In the genomic region with DNA sequence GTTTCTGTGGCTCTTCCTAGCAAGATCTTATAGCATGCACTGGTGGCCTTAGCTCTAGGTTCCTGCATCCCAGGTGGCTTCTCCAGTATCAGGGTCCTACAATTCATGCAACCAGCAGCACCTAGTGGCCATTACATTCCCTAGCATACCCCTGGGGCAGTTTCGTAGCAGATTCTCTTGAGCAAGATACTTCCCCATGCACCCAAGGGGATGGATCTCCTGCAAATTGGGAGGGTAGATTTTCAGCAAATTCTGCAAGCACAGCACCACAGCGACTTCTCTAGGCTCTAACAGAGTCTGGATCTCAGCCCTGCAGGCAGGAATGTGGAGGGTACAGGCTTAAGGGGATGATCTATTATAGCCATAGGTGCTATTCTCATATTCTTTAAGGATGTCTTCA, we compare ENCODE assay signal across 8 cellular contexts. TPM values are rescaled to one million over a fixed set of nuclear protein-coding genes. Genes with fewer than 3 reads are reported as not detected.
DNase-seq lines count a peak whose midpoint lies in the region; ATAC-seq, FAIRE-seq and TF ChIP-seq lines count a peak whose summit lies in the region.
"Had no signal": no experiment of that assay in that cellular context is flagged by ENCODE, and none has a peak within 500 bp of the region (broad histone marks: within the 10 kb centered on the region; RNA-seq: fewer than 3 reads in every experiment).

No MANE protein-coding gene starts in this region.

- H3K56ac ChIP-seq in H1 (replicated peaks; ENCODE audit: insufficient read length, low read depth, low read length): no peak overlapping the region

- no peak overlapping the region for H4K91ac ChIP-seq in H1 (replicated peaks; ENCODE audit: insufficient read length, low read length)

- H2BK5ac ChIP-seq in H1 (ENCODE audit: low read depth, low read length): no peak overlapping the region

- DNase-seq in GM10248 (ENCODE audit: extremely low spot score): no peak
- peak; percentile 65 for DNase-seq in NAMALWA (ENCODE audit: low spot score)
- DNase-seq in H1 (ENCODE audit: low read depth in 1 of 2, low spot score in 2 of 2): peak in 1 of 2 experiments; percentile 63
- DNase-seq in small intestine: peak; percentile 75
- no peak for DNase-seq in frontal cortex (ENCODE audit: low spot score in 2 of 2)
- DNase-seq in superior temporal gyrus (ENCODE audit: extremely low spot score): no peak
- DNase-seq: right cardiac atrium had no signal

- H2BK20ac ChIP-seq in H1 (ENCODE audit: low read length): no peak overlapping the region

- no peak overlapping the region for H3K14ac ChIP-seq in H1 (ENCODE audit: insufficient read length)

- WGBS in H1 (ENCODE audit: extremely low coverage in 1 of 2, insufficient coverage in 1 of 2, insufficient read length in 1 of 2, insufficient replicate concordance in 2 of 2, low coverage in 1 of 2, low lambda C conversion rate in 2 of 2, missing lambda C conversion rate in 1 of 2), 2 experiments: 16% methylated on average over 2 of the region's 2 CpGs; no CpG with 5 or more reads in 1 of the 2 experiments
- WGBS in small intestine, 3 donors: 51 to 74% (median 68%) methylated on average over 2 of the region's 2 CpGs

- no peak for TF ChIP-seq EP300 in H1 (IDR thresholded peaks at IDR 0.05; ENCODE audit: borderline replicate concordance in 1 of 2, low read depth in 2 of 2, low read length in 2 of 2)

- TF ChIP-seq CTCF in GM10248 (IDR thresholded peaks at IDR 0.05; ENCODE audit: control extremely low read depth, extremely low read depth, low read depth, missing control alignments) (peak; percentile 39), H1 (IDR thresholded peaks at IDR 0.05; ENCODE audit: control extremely low read depth in 1 of 3, insufficient read depth in 1 of 3, low read depth in 1 of 3, low read length in 3 of 3) (peak; percentile 57 to 98 (median 83))

- no peak overlapping the region for H3K23ac ChIP-seq in H1 (ENCODE audit: insufficient read length)

- no peaks in the 10 kb centered on the region for H3K9me3 ChIP-seq in H1 (ENCODE audit: insufficient read depth in 2 of 2, low read depth in 1 of 2, low read length in 1 of 2)
- no peaks in the 10 kb centered on the region for H3K9me3 ChIP-seq in small intestine (ENCODE audit: control insufficient read depth, low read depth)

- H3K79me1 ChIP-seq in H1 (ENCODE audit: low read depth, low read length): no peaks in the 10 kb centered on the region

- POLR2A ChIA-PET in GM10248 (lab: Yijun Ruan, JAX): no interaction called here
- POLR2A ChIA-PET in H1 (lab: Charles Lee; ENCODE audit: partially characterized antibody): interaction anchor here (0.6 to 0.8 kb wide), 3 partner anchors 13 to 205 kb away, joined by 3 read pairs; a partner anchor contains a TSS

- H2AFZ ChIP-seq in H1 (ENCODE audit: low read length): peak overlapping the region; percentile 55; the same call in 1 of the 2 replicates

- no peak overlapping the region for H3K4me3 ChIP-seq in H1 (ENCODE audit: extremely low read depth in 1 of 4, insufficient read depth in 2 of 4, low read depth in 3 of 4, low read length in 4 of 4)
- no peak overlapping the region for H3K4me3 ChIP-seq in small intestine (ENCODE audit: low read depth in 1 of 2, low read length in 2 of 2)

- no peaks in the 10 kb centered on the region for H4K20me1 ChIP-seq in H1 (replicated peaks in 1 of 2; ENCODE audit: control insufficient read depth in 1 of 2, insufficient read depth in 2 of 2, low read length in 2 of 2)

- no peaks in the 10 kb centered on the region for H3K27me3 ChIP-seq in H1 (replicated peaks in 1 of 4; ENCODE audit: control insufficient read depth in 3 of 4, extremely low read depth in 1 of 4, insufficient read depth in 3 of 4, low read length in 3 of 4)
- no peaks in the 10 kb centered on the region for H3K27me3 ChIP-seq in small intestine (ENCODE audit: control insufficient read depth in 2 of 2, insufficient read depth in 2 of 2, low read length in 2 of 2)

- no peak overlapping the region for H2BK120ac ChIP-seq in H1 (replicated peaks; ENCODE audit: low read depth, low read length)

- H3K23me2 ChIP-seq in H1 (ENCODE audit: low read depth, low read length): no peaks in the 10 kb centered on the region

- peak; percentile 68 for ATAC-seq in GM21526 (IDR thresholded peaks at IDR 0.05; ENCODE audit: low FRiP score, unreplicated experiment)

- H2AK5ac ChIP-seq in H1 (ENCODE audit: low read depth, low read length): no peak overlapping the region

- H3K4me2 ChIP-seq in H1 (ENCODE audit: insufficient read depth in 1 of 2, low read depth in 2 of 2, low read length in 2 of 2): no peak overlapping the region

- H3K4ac ChIP-seq in H1 (replicated peaks; ENCODE audit: insufficient read length, low read depth, low read length): no peak overlapping the region

- CTCF ChIA-PET in GM10248 (lab: Yijun Ruan, JAX): interaction anchor here (0.8 to 1.7 kb wide), 6 partner anchors 12 to 60 kb away, joined by 3 to 6 read pairs (median 4); a partner anchor contains a TSS
- CTCF ChIA-PET in H1 (lab: Charles Lee; ENCODE audit: partially characterized antibody): interaction anchor here (0.7 to 2.4 kb wide), 35 partner anchors 8 to 605 kb away, joined by 3 to 11 read pairs (median 4); no protein-coding TSS in a partner anchor

- H3K27ac ChIP-seq in H1 (ENCODE audit: low read depth, low read length): no peak overlapping the region
- no peak overlapping the region for H3K27ac ChIP-seq in small intestine (ENCODE audit: low read depth in 1 of 2, low read length in 1 of 2)

- no peak overlapping the region for H2BK12ac ChIP-seq in H1 (ENCODE audit: low read depth, low read length)

- no peaks in the 10 kb centered on the region for H3K79me2 ChIP-seq in H1 (ENCODE audit: control insufficient read depth in 1 of 2, insufficient read depth in 2 of 2, low read length in 2 of 2)

- FAIRE-seq in H1 (lab: Jason Lieb, UNC) (peak; percentile 99), small intestine (lab: Jason Lieb, UNC) (no peak), frontal cortex (lab: Jason Lieb, UNC) (no peak)

- H2BK15ac ChIP-seq in H1 (ENCODE audit: low read length): no peak overlapping the region

- H4K5ac ChIP-seq in H1 (ENCODE audit: insufficient read length, low read depth, low read length): no peak overlapping the region

- H3K9ac ChIP-seq in H1 (replicated peaks in 1 of 4; ENCODE audit: extremely low read depth in 1 of 4, low read depth in 3 of 4, low read length in 3 of 4): no peak overlapping the region

- TF ChIP-seq POLR2A in H1 (IDR thresholded peaks at IDR 0.05; ENCODE audit: control extremely low read depth in 1 of 2, low read depth in 2 of 2, low read length in 2 of 2): no peak

- no peak overlapping the region for H4K8ac ChIP-seq in H1 (ENCODE audit: extremely low read depth, insufficient read depth, low read length)

- H3K4me1 ChIP-seq in H1 (replicated peaks in 1 of 4; ENCODE audit: control insufficient read depth in 3 of 4, insufficient read depth in 4 of 4, low read length in 3 of 4): no peaks in the 10 kb centered on the region
- no peaks in the 10 kb centered on the region for H3K4me1 ChIP-seq in small intestine (ENCODE audit: control insufficient read depth in 2 of 2, insufficient read depth in 1 of 2, low read depth in 1 of 2, low read length in 1 of 2)

- no peak overlapping the region for H3K18ac ChIP-seq in H1 (ENCODE audit: extremely low read depth, low read length)

- peak; percentile 94 to 95 for TF ChIP-seq RAD21 in H1 (IDR thresholded peaks at IDR 0.05 in 1 of 2, conservative IDR thresholded peaks at IDR 0.05 in 1 of 2; ENCODE audit: low read depth in 2 of 2, low read length in 2 of 2)

- H3K36me3 ChIP-seq in H1 (ENCODE audit: control insufficient read depth in 2 of 4, insufficient read depth in 4 of 4, low read length in 3 of 4): no peaks in the 10 kb centered on the region
- H3K36me3 ChIP-seq in small intestine (ENCODE audit: control insufficient read depth in 2 of 2, insufficient read depth in 2 of 2, low read length in 2 of 2): no peaks in the 10 kb centered on the region

TF ChIP-seq in H1, 55 proteins besides CTCF, POLR2A, EP300 and RAD21 (continues in another document):
- TF ChIP-seq RNF2 (IDR thresholded peaks at IDR 0.05; ENCODE audit: borderline replicate concordance, low read depth, low read length, missing control alignments, poor library complexity, severe bottlenecking) (no peak), GABPA (IDR thresholded peaks at IDR 0.05; ENCODE audit: borderline replicate concordance, insufficient read depth, low read length) (no peak), YY1 (IDR thresholded peaks at IDR 0.05; ENCODE audit: low read depth, low read length) (peak; percentile 34; the same call in 1 of the 2 replicates), KDM1A (IDR thresholded peaks at IDR 0.05; ENCODE audit: borderline replicate concordance, low read length) (no peak), SP1 (IDR thresholded peaks at IDR 0.05; ENCODE audit: low read depth, low read length) (no peak), ZNF274 (IDR thresholded peaks at IDR 0.05; ENCODE audit: borderline replicate concordance, extremely low read depth, low read length) (no peak), POLR2AphosphoS5 (IDR thresholded peaks at IDR 0.05; ENCODE audit: low read depth, low read length) (no peak), ASH2L (IDR thresholded peaks at IDR 0.05; ENCODE audit: low read length) (no peak)

RNA-seq across cellular contexts. Expression of a gene that starts 13.1 kb away (rescaled TPM):
- total RNA-seq in H1 (2021; fragmentation: NEBNext Ultra II Directional; extraction: Animal tissue kit (Norgen Biotek cat#: 25700)): 0.19 TPM in 1 of 2 replicates, not detected in the other
- polyA plus RNA-seq in H1 (2011; rRNA removed): 0.08 and 0.25 TPM in 2 replicates
- polyA plus RNA-seq in H1 (2011; cell fraction: cytosol; rRNA removed): 0.65 TPM
- 0.20 TPM for polyA plus RNA-seq in H1 (2011; cell fraction: nucleus; rRNA removed)
- polyA plus RNA-seq in H1 (2012, experiment 1 of 2): 0.12 to 0.37 TPM (median 0.31 TPM) in 4 replicates
- 0.16 TPM for polyA plus RNA-seq in H1 (2012, experiment 2 of 2)
- 0.63 TPM for polyA plus RNA-seq in H1 (2013, experiment 1 of 2)
- polyA plus RNA-seq in H1 (2013, experiment 2 of 2): 0.63 TPM
- 0.49 TPM in 1 of 2 replicates, not detected in the other for polyA minus RNA-seq in H1 (2011; rRNA and poly(A)+ RNA removed)
- not detected for polyA minus RNA-seq in H1 (2011; cell fraction: cytosol; rRNA and poly(A)+ RNA removed)
- 0.40 TPM for polyA minus RNA-seq in H1 (2011; cell fraction: nucleus; rRNA and poly(A)+ RNA removed)
- under 1 TPM in 1 of 3 donors, not detected in 2; 0.18 TPM for polyA plus RNA-seq in small intestine
- 5.7 TPM for total RNA-seq in frontal cortex

RNA-seq across cellular contexts. Expression of a gene that starts 44.0 kb away (rescaled TPM):
- 5.2 and 5.9 TPM in 2 replicates for total RNA-seq in H1 (2021; fragmentation: NEBNext Ultra II Directional; extraction: Animal tissue kit (Norgen Biotek cat#: 25700))
- polyA plus RNA-seq in H1 (2011; rRNA removed) (2.1 and 3.2 TPM in 2 replicates), small intestine (1 to 10 TPM; 3.8 to 5.8 (median 4.0) TPM)
- 3.2 TPM for polyA plus RNA-seq in H1 (2011; cell fraction: cytosol; rRNA removed)
- polyA plus RNA-seq in H1 (2011; cell fraction: nucleus; rRNA removed): 3.6 TPM
- 2.8 to 3.7 TPM (median 3.0 TPM) in 4 replicates for polyA plus RNA-seq in H1 (2012, experiment 1 of 2)
- 3.1 TPM for polyA plus RNA-seq in H1 (2012, experiment 2 of 2)
- 4.4 TPM for polyA plus RNA-seq in H1 (2013, experiment 1 of 2)
- 4.1 TPM for polyA plus RNA-seq in H1 (2013, experiment 2 of 2)
- polyA minus RNA-seq in H1 (2011; rRNA and poly(A)+ RNA removed): 4.7 and 4.8 TPM in 2 replicates
- 1.8 TPM for polyA minus RNA-seq in H1 (2011; cell fraction: cytosol; rRNA and poly(A)+ RNA removed)
- 6.0 TPM for polyA minus RNA-seq in H1 (2011; cell fraction: nucleus; rRNA and poly(A)+ RNA removed)
- 107 TPM for total RNA-seq in frontal cortex

Comparison
In these comparisons a context has a peak if more than half of its experiments do, and no peak if none do; other contexts are left out.
1. DNase-seq: peak in NAMALWA (single experiment) and small intestine (single experiment); none in GM10248 (single experiment), frontal cortex (0 of 2) and superior temporal gyrus (single experiment).
2. RNA of a gene that starts 44.0 kb away (total RNA-seq): 107 TPM in frontal cortex (single experiment); 5.2 to 5.9 TPM in H1; every median in the first group is over 10 times any median in the second.